8 cellular contexts compared by ENCODE assay signal in genomic region chrX:1657367-1658082, GRCh38. TPM values are rescaled to one million over a fixed set of nuclear protein-coding genes. Genes with fewer than 3 reads are reported as not detected.
DNase-seq lines count a peak whose midpoint lies in the region; ATAC-seq and TF ChIP-seq lines count a peak whose summit lies in the region.

No MANE protein-coding gene starts in this region.

- H4K20me1 ChIP-seq in OCI-LY1 (ENCODE audit: insufficient read depth, low read length): no peaks in the 10 kb centered on the region

- no peaks in the 10 kb centered on the region for H3K9me3 ChIP-seq in OCI-LY1 (ENCODE audit: low read length)

- peaks cover 9% of the 10 kb centered on the region for H3K36me3 Mint-ChIP-seq in activated T-helper 1 cell treated with anti-CD3 and anti-CD28 coated beads, Interleukin-12 subunit alpha, Interleukin-12 subunit beta, Interleukin-2, Interleukin-4 antibody, amounts not matched to agents 30 ng/mL and 10 ng/mL and 1 ng/mL, durations not matched to agents 14 hours and 24 hours and 36 hours (ENCODE audit: low read depth)
- peaks cover 0 to 6% (median 4%) of the 10 kb centered on the region in 3 donors for H3K36me3 Mint-ChIP-seq in immature natural killer cell

- H3K9me2 ChIP-seq in OCI-LY1 (ENCODE audit: low read depth, low read length): no peaks in the 10 kb centered on the region

- no peaks in the 10 kb centered on the region for H3K27me3 ChIP-seq in OCI-LY1 (ENCODE audit: insufficient read depth, low read length)

- intact Hi-C loops in activated T-helper 1 cell treated with anti-CD3 and anti-CD28 coated beads, Interleukin-12 subunit alpha, Interleukin-12 subunit beta, Interleukin-2, Interleukin-4 antibody, amounts not matched to agents 30 ng/mL and 10 ng/mL and 1 ng/mL, durations not matched to agents 14 hours and 24 hours and 36 hours (cut with micrococcal nuclease): loop anchor here (1.0 kb wide), 2 partner anchors 66 to 952 kb away; partner anchors contain the start of gene AKAP17A

- peak overlapping the region; percentile 94 for H2AFZ ChIP-seq in OCI-LY1 (ENCODE audit: low read length)

- H3K27ac ChIP-seq in OCI-LY1 (ENCODE audit: low read depth, low read length, poor library complexity, severe bottlenecking): peak overlapping the region; percentile 74

- no peaks in the 10 kb centered on the region for H3K36me3 ChIP-seq in OCI-LY1 (ENCODE audit: insufficient read depth, low read length)

- POLR2A ChIA-PET in HEK293T (lab: Yijun Ruan, JAX): no interaction called here

- H3K79me2 ChIP-seq in OCI-LY1 (ENCODE audit: insufficient read depth, low read length): 0 out of 2 replicates have a peak, but pooled peaks cover 6% of the 10 kb centered on the region

- no peaks in the 10 kb centered on the region for H3K9me3 Mint-ChIP-seq in activated T-helper 1 cell treated with anti-CD3 and anti-CD28 coated beads, Interleukin-12 subunit alpha, Interleukin-12 subunit beta, Interleukin-2, Interleukin-4 antibody, amounts not matched to agents 30 ng/mL and 10 ng/mL and 1 ng/mL, durations not matched to agents 14 hours and 24 hours and 36 hours
- no peaks in the 10 kb centered on the region for H3K9me3 Mint-ChIP-seq in immature natural killer cell

- peaks cover 28% of the 10 kb centered on the region for H3K4me1 ChIP-seq in OCI-LY1 (ENCODE audit: insufficient read depth, low read length, severe bottlenecking)

- H3K4me1 Mint-ChIP-seq in activated T-helper 1 cell treated with anti-CD3 and anti-CD28 coated beads, Interleukin-12 subunit alpha, Interleukin-12 subunit beta, Interleukin-2, Interleukin-4 antibody, amounts not matched to agents 30 ng/mL and 10 ng/mL and 1 ng/mL, durations not matched to agents 14 hours and 24 hours and 36 hours (ENCODE audit: low read depth): peaks cover 36% of the 10 kb centered on the region
- H3K4me1 Mint-ChIP-seq in immature natural killer cell: peaks cover 46 to 50% of the 10 kb centered on the region in 2 donors

- no peaks in the 10 kb centered on the region for H3F3A ChIP-seq in OCI-LY1 (ENCODE audit: insufficient read depth, low read length)

- peak overlapping the region; percentile 68 for H3K4me3 ChIP-seq in OCI-LY1 (ENCODE audit: low read depth, low read length, poor library complexity, severe bottlenecking)

- H3K4me2 ChIP-seq in OCI-LY1 (ENCODE audit: low read length): peak overlapping the region; percentile 73

- DNase-seq in AML-193 (lab: John Stamatoyannopoulos, UW) (peak; percentile 28 to 44), immature natural killer cell (peak; percentile 79 to 85 (median 83)), HEK293T (ENCODE audit: extremely low spot score) (no peak)
- peak; percentile 51 for DNase-seq in activated T-helper 1 cell treated with anti-CD3 and anti-CD28 coated beads, Interleukin-12 subunit alpha, Interleukin-12 subunit beta, Interleukin-2, Interleukin-4 antibody, amounts not matched to agents 30 ng/mL and 10 ng/mL and 1 ng/mL, durations not matched to agents 14 hours and 24 hours and 36 hours (ENCODE audit: low spot score)
- DNase-seq in stimulated activated CD8-positive, alpha-beta memory T cell treated with anti-CD3 and anti-CD28 coated beads, Interleukin-12 subunit alpha, Interleukin-12 subunit beta, amount 100 ng/mL, for 1 hour (ENCODE audit: low read depth): peak; percentile 46

- H3K27ac Mint-ChIP-seq in activated T-helper 1 cell treated with anti-CD3 and anti-CD28 coated beads, Interleukin-12 subunit alpha, Interleukin-12 subunit beta, Interleukin-2, Interleukin-4 antibody, amounts not matched to agents 30 ng/mL and 10 ng/mL and 1 ng/mL, durations not matched to agents 14 hours and 24 hours and 36 hours: peak overlapping the region; percentile 99
- peak overlapping the region; percentile 96 to 99 (median 98) for H3K27ac Mint-ChIP-seq in immature natural killer cell

- CTCF ChIA-PET in HEK293T (lab: Yijun Ruan, JAX): no interaction called here

- TF ChIP-seq CTCF in OCI-LY1 (IDR thresholded peaks at IDR 0.05; ENCODE audit: low read length): peak; percentile 13; the same call in 1 of the 2 replicates

- no peaks in the 10 kb centered on the region for H3K27me3 Mint-ChIP-seq in activated T-helper 1 cell treated with anti-CD3 and anti-CD28 coated beads, Interleukin-12 subunit alpha, Interleukin-12 subunit beta, Interleukin-2, Interleukin-4 antibody, amounts not matched to agents 30 ng/mL and 10 ng/mL and 1 ng/mL, durations not matched to agents 14 hours and 24 hours and 36 hours (ENCODE audit: insufficient read depth)
- peaks cover 0 to 32% (median 9%) of the 10 kb centered on the region in 3 donors for H3K27me3 Mint-ChIP-seq in immature natural killer cell (ENCODE audit: low read depth in 3 of 3)

- peak overlapping the region; percentile 98 for H3K4me3 Mint-ChIP-seq in activated T-helper 1 cell treated with anti-CD3 and anti-CD28 coated beads, Interleukin-12 subunit alpha, Interleukin-12 subunit beta, Interleukin-2, Interleukin-4 antibody, amounts not matched to agents 30 ng/mL and 10 ng/mL and 1 ng/mL, durations not matched to agents 14 hours and 24 hours and 36 hours
- peak overlapping the region; percentile 94 to 99 (median 96) for H3K4me3 Mint-ChIP-seq in immature natural killer cell

- ATAC-seq in GM18868 (IDR thresholded peaks at IDR 0.05; ENCODE audit: unreplicated experiment) (peak; percentile 44), HG03103 (IDR thresholded peaks at IDR 0.05; ENCODE audit: low read depth, unreplicated experiment) (peak; percentile 71)

- peak overlapping the region; percentile 63 for H3K9ac ChIP-seq in OCI-LY1 (ENCODE audit: low read length)

TF ChIP-seq in HEK293T, 16 proteins besides CTCF, POLR2A, EP300 and RAD21:
- TF ChIP-seq FOXK2 (IDR thresholded peaks at IDR 0.05): no peak
- no peak for TF ChIP-seq ELF4 (IDR thresholded peaks at IDR 0.05)
- TF ChIP-seq ARNT (IDR thresholded peaks at IDR 0.05): no peak
- no peak for TF ChIP-seq HDGF (IDR thresholded peaks at IDR 0.05; ENCODE audit: borderline replicate concordance)
- no peak for TF ChIP-seq LEF1 (IDR thresholded peaks at IDR 0.05; ENCODE audit: borderline replicate concordance)
- TF ChIP-seq CTBP1 (IDR thresholded peaks at IDR 0.05; ENCODE audit: borderline replicate concordance): no peak
- TF ChIP-seq, protein P1, sequence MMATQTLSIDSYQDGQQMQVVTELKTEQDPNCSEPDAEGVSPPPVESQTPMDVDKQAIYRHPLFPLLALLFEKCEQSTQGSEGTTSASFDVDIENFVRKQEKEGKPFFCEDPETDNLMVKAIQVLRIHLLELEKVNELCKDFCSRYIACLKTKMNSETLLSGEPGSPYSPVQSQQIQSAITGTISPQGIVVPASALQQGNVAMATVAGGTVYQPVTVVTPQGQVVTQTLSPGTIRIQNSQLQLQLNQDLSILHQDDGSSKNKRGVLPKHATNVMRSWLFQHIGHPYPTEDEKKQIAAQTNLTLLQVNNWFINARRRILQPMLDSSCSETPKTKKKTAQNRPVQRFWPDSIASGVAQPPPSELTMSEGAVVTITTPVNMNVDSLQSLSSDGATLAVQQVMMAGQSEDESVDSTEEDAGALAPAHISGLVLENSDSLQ (IDR thresholded peaks at IDR 0.05): no peak
- TF ChIP-seq FOXM1 (IDR thresholded peaks at IDR 0.05; ENCODE audit: borderline replicate concordance): no peak
- no peak for TF ChIP-seq SUZ12 (IDR thresholded peaks at IDR 0.05)
- TF ChIP-seq TARDBP (IDR thresholded peaks at IDR 0.05): no peak
- no peak for TF ChIP-seq ZNF384 (IDR thresholded peaks at IDR 0.05)
- no peak for TF ChIP-seq BHLHE40 (IDR thresholded peaks at IDR 0.05; ENCODE audit: borderline replicate concordance)
TF ChIP-seq in HEK293T: peak in this region for 0.

RNA-seq across cellular contexts. Expression of gene ASMT, which starts 42.7 kb away (rescaled TPM):
- not detected in 2 replicates for total RNA-seq in activated T-helper 1 cell treated with anti-CD3 and anti-CD28 coated beads, Interleukin-12 subunit alpha, Interleukin-12 subunit beta, Interleukin-2, Interleukin-4 antibody, amounts not matched to agents 30 ng/mL and 10 ng/mL and 1 ng/mL, durations not matched to agents 14 hours and 24 hours and 36 hours
- polyA plus RNA-seq in immature natural killer cell: not detected
